36 cellular contexts compared by ENCODE assay signal in genomic region chr6:6270948-6271347, GRCh38. TPM values are rescaled to one million over a fixed set of nuclear protein-coding genes. Genes with fewer than 3 reads are reported as not detected.
"Had no signal": no experiment of that assay in that cellular context is flagged by ENCODE, and none has a peak within 500 bp of the region (broad histone marks: within the 10 kb centered on the region; RNA-seq: fewer than 3 reads in every experiment).

No MANE protein-coding gene starts in this region.

- H3K27ac ChIP-seq: brain microvascular endothelial cell, cardiac muscle cell, SJCRH30, SK-N-MC, WERI-Rb-1 had no signal

- H3K4me3 ChIP-seq: cardiac muscle cell, MG63, SJCRH30, SK-N-MC had no signal

- H3K9me3 ChIP-seq: MG63, SJCRH30 had no signal

- H3K27me3 ChIP-seq: brain microvascular endothelial cell, cardiac muscle cell, MG63, SJCRH30 had no signal

- ATAC-seq: activated CD8-positive, alpha-beta T cell treated with anti-CD3 and anti-CD28 coated beads for 36 hours; activated T-cell treated with anti-CD3 and anti-CD28 coated beads, Interleukin-2, amount 50 U/mL, for 72 hours; activated T-helper 17 cell treated with anti-CD3 and anti-CD28 coated beads, Interleukin-2, amount 50 U/mL, for 72 hours; Panc1 had no signal

- DNase-seq: activated CD4-positive, alpha-beta T cell treated with anti-CD3 and anti-CD28 coated beads, Interleukin-2, amount 10 ng/mL, durations not matched to agents 24 days and 14 days; activated CD4-positive, alpha-beta T cell treated with anti-CD3 and anti-CD28 coated beads, Interleukin-2, amount 50 U/mL, for 4 hours; activated CD8-positive, alpha-beta T cell treated with anti-CD3 and anti-CD28 coated beads for 36 hours; activated effector memory CD4-positive, alpha-beta T cell treated with anti-CD3 and anti-CD28 coated beads, Interleukin-2, amount 50 U/mL, for 16 hours; activated naive CD4-positive, alpha-beta T cell; activated naive CD4-positive, alpha-beta T cell treated with anti-CD3 and anti-CD28 coated beads, Interleukin-2, amount 50 U/mL, for 16 hours; activated naive CD8-positive, alpha-beta T cell treated with anti-CD3 and anti-CD28 coated beads for 36 hours; activated T-cell treated with anti-CD3 and anti-CD28 coated beads, Interleukin-2, amount 50 U/mL, for 1 hour; activated T-cell treated with anti-CD3 and anti-CD28 coated beads, Interleukin-2, amount 50 U/mL, for 72 hours; amniotic stem cell; aorta; brain microvascular endothelial cell; Kasumi-1; KG1; MG63; NCI-H1048; NCI-H1105 treated with DMSO at 0.1 percent for 48 hours; NCI-H1436; NCI-H1694; NCI-H1930; NCI-H2081 treated with DMSO at 0.1 percent for 48 hours; NCI-H226; NCI-H446 treated with DMSO at 0.1 percent for 48 hours; NCI-H524 treated with DMSO at 0.1 percent for 48 hours; SHP77; SJCRH30; T1000; WERI-Rb-1 had no signal

- H3K4me1 ChIP-seq: SJCRH30 had no signal

- H3K36me3 ChIP-seq: brain microvascular endothelial cell, cardiac muscle cell, MG63, SJCRH30, WERI-Rb-1 had no signal

RNA-seq across cellular contexts. Expression of gene F13A1, which starts 49.5 kb away (rescaled TPM):
- total RNA-seq: activated CD4-positive, alpha-beta T cell treated with anti-CD3 and anti-CD28 coated beads, Interleukin-2, amount 10 ng/mL, durations not matched to agents 24 days and 14 days; activated CD8-positive, alpha-beta memory T cell treated with anti-CD3 and anti-CD28 coated beads for 36 hours; activated CD8-positive, alpha-beta T cell treated with anti-CD3 and anti-CD28 coated beads for 36 hours; activated naive CD8-positive, alpha-beta T cell treated with anti-CD3 and anti-CD28 coated beads for 36 hours; activated T-cell treated with anti-CD3 and anti-CD28 coated beads, Interleukin-2, amount 50 U/mL, for 72 hours; RPMI7951; T-helper 1 cell treated with Interleukin-12 subunit alpha and Interleukin-12 subunit beta and Interleukin-4 antibody, amounts not matched to agents 30 ng/mL and 1 ng/mL, for 36 hours; T-helper 2 cell treated with Interferon-gamma antibody and Interleukin-4, amounts not matched to agents 100 ng/mL and 5 ng/mL, for 36 hours had no signal
